Comparison of ENCODE assay signal across 1 cellular context in the genomic region with DNA sequence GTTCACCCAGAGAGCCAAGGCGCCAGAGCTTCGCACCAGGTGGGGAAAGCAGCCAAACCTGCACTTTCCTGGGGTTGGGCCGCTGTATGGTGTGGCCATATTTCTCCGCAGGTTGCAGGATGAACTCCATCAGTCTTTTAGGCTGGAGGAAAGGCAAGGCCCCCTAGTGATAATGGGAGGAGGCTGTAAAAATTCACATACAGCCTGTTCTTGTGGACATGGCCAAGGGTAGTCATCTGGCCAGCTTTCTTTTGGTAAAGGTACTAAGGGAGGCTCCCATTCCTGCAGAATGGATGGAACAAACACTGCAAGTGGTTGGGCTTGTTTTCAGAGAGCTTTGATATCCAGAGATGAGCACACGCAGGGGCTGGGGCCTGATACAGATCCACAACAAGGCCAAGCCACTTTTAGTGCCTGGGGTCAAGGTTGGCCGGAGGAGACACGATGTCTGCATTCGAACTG.
TF ChIP-seq lines count a peak whose summit lies in the region.

No MANE protein-coding gene starts in this region.

TF ChIP-seq in WTC11, 78 proteins besides CTCF, POLR2A, EP300 and RAD21 (continued from another document):
- no peak for TF ChIP-seq AFF4 (CRISPR knock-in tag; IDR thresholded peaks at IDR 0.05; ENCODE audit: borderline replicate concordance)
- no peak for TF ChIP-seq ZNF416 (CRISPR knock-in tag; IDR thresholded peaks at IDR 0.05)
- TF ChIP-seq, protein P1, sequence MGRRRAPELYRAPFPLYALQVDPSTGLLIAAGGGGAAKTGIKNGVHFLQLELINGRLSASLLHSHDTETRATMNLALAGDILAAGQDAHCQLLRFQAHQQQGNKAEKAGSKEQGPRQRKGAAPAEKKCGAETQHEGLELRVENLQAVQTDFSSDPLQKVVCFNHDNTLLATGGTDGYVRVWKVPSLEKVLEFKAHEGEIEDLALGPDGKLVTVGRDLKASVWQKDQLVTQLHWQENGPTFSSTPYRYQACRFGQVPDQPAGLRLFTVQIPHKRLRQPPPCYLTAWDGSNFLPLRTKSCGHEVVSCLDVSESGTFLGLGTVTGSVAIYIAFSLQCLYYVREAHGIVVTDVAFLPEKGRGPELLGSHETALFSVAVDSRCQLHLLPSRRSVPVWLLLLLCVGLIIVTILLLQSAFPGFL (CRISPR knock-in tag; IDR thresholded peaks at IDR 0.05; ENCODE audit: borderline replicate concordance) = no peak
